1 cellular context compared by ENCODE assay signal in the genomic region with DNA sequence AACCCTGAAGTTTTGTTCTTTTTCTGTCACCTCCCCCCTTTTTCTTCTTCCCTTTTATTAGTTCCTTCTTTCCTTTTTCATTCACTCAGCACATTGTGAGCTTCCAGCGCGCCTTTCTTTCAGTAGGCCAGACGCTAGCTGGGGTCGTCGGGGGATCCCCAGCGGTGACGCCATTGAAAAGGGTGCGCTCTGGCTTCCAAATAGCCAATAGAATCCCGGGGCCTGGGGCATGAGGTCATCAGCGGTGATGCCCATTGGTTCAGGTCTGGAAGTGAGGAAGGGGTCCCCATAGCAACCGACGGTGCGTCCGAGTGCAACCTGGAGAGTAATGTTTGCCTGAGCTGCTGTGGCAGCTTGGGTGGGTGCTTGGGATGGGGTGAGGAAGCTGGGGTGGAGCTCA.
TF ChIP-seq lines count a peak whose summit lies in the region.

No MANE protein-coding gene starts in this region.

TF ChIP-seq in GM23338, 12 proteins besides CTCF, POLR2A, EP300 and RAD21:
- TF ChIP-seq, protein P1, sequence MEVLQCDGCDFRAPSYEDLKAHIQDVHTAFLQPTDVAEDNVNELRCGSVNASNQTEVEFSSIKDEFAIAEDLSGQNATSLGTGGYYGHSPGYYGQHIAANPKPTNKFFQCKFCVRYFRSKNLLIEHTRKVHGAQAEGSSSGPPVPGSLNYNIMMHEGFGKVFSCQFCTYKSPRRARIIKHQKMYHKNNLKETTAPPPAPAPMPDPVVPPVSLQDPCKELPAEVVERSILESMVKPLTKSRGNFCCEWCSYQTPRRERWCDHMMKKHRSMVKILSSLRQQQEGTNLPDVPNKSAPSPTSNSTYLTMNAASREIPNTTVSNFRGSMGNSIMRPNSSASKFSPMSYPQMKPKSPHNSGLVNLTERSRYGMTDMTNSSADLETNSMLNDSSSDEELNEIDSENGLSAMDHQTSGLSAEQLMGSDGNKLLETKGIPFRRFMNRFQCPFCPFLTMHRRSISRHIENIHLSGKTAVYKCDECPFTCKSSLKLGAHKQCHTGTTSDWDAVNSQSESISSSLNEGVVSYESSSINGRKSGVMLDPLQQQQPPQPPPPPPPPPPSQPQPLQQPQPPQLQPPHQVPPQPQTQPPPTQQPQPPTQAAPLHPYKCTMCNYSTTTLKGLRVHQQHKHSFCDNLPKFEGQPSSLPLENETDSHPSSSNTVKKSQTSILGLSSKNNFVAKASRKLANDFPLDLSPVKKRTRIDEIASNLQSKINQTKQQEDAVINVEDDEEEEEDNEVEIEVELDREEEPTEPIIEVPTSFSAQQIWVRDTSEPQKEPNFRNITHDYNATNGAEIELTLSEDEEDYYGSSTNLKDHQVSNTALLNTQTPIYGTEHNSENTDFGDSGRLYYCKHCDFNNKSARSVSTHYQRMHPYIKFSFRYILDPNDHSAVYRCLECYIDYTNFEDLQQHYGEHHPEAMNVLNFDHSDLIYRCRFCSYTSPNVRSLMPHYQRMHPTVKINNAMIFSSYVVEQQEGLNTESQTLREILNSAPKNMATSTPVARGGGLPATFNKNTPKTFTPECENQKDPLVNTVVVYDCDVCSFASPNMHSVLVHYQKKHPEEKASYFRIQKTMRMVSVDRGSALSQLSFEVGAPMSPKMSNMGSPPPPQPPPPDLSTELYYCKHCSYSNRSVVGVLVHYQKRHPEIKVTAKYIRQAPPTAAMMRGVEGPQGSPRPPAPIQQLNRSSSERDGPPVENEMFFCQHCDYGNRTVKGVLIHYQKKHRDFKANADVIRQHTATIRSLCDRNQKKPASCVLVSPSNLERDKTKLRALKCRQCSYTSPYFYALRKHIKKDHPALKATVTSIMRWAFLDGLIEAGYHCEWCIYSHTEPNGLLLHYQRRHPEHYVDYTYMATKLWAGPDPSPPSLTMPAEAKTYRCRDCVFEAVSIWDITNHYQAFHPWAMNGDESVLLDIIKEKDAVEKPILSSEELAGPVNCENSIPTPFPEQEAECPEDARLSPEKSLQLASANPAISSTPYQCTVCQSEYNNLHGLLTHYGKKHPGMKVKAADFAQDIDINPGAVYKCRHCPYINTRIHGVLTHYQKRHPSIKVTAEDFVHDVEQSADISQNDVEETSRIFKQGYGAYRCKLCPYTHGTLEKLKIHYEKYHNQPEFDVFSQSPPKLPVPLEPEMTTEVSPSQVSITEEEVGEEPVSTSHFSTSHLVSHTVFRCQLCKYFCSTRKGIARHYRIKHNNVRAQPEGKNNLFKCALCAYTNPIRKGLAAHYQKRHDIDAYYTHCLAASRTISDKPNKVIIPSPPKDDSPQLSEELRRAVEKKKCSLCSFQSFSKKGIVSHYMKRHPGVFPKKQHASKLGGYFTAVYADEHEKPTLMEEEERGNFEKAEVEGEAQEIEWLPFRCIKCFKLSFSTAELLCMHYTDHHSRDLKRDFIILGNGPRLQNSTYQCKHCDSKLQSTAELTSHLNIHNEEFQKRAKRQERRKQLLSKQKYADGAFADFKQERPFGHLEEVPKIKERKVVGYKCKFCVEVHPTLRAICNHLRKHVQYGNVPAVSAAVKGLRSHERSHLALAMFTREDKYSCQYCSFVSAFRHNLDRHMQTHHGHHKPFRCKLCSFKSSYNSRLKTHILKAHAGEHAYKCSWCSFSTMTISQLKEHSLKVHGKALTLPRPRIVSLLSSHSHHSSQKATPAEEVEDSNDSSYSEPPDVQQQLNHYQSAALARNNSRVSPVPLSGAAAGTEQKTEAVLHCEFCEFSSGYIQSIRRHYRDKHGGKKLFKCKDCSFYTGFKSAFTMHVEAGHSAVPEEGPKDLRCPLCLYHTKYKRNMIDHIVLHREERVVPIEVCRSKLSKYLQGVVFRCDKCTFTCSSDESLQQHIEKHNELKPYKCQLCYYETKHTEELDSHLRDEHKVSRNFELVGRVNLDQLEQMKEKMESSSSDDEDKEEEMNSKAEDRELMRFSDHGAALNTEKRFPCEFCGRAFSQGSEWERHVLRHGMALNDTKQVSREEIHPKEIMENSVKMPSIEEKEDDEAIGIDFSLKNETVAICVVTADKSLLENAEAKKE (CRISPR knock-in tag; IDR thresholded peaks at IDR 0.05) = no peak
- no peak for TF ChIP-seq ZNF331 (CRISPR knock-in tag; IDR thresholded peaks at IDR 0.05; ENCODE audit: low read depth)
- peak; percentile 76 for TF ChIP-seq CREB1 (CRISPR knock-in tag; IDR thresholded peaks at IDR 0.05; ENCODE audit: low read depth)
TF ChIP-seq in GM23338: peak in this region for 1.
